ENCODE assay signal across 21 cellular contexts in the genomic region with DNA sequence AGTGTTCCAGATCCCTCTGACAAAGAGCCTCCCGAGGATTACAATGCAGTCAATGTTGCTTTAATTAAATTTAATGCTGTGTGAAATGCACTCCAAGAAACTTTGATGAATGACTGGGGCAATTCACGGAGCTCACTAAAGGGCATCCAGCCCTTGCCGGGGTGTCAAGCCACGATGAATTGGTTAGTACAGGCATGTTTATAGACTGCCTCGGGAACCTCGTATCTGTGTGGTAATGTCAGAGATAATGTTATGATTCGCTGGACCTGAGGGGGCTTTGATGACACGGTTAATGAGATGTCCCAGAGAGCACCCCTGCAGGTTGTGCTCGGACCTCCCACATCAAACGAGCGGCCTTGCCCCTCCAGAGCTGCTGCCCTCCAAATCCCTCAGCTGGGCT.
"Had no signal": no experiment of that assay in that cellular context is flagged by ENCODE, and none has a peak within 500 bp of the region (broad histone marks: within the 10 kb centered on the region; RNA-seq: fewer than 3 reads in every experiment).

No MANE protein-coding gene starts in this region.

- DNase-seq: activated CD4-positive, alpha-beta memory T cell treated with anti-CD3 and anti-CD28 coated beads for 36 hours; activated CD4-positive, alpha-beta T cell treated with anti-CD3 and anti-CD28 coated beads for 48 hours; activated CD4-positive, CD25-positive, alpha-beta regulatory T cell; activated naive CD4-positive, alpha-beta T cell treated with Interleukin-2 at 50 U/mL for 16 hours; activated T-cell treated with anti-CD3 and anti-CD28 coated beads, Interleukin-2, amount 50 U/mL, for 48 hours; effector memory CD4-positive, alpha-beta T cell; head of caudate nucleus; kidney; lower lobe of right lung; mesendoderm; mucosa of descending colon; stimulated activated CD4-positive, alpha-beta T cell treated with anti-CD3 and anti-CD28 coated beads, Interleukin-4, amount 100 ng/mL, for 1 hour; stimulated activated naive CD4-positive, alpha-beta T cell; T-helper 1 cell; testis; trophoblast cell had no signal

- H3K36me3 ChIP-seq: esophagus muscularis mucosa, gastroesophageal sphincter, lower lobe of right lung, vagina had no signal

- H3K36me3 Mint-ChIP-seq: activated CD4-positive, alpha-beta memory T cell treated with anti-CD3 and anti-CD28 coated beads for 36 hours had no signal

- ATAC-seq: gastroesophageal sphincter, left lobe of liver, lower lobe of right lung, mucosa of descending colon had no signal

- H3K4me3 Mint-ChIP-seq: activated CD4-positive, alpha-beta memory T cell treated with anti-CD3 and anti-CD28 coated beads for 36 hours; dendritic cell treated with granulocyte-macrophage colony-stimulating factor and Interleukin-4, amounts not matched to agents 40 ng/mL and 50 ng/mL, for 4 days had no signal

- H3K27ac Mint-ChIP-seq: activated CD4-positive, alpha-beta memory T cell treated with anti-CD3 and anti-CD28 coated beads for 36 hours; dendritic cell treated with granulocyte-macrophage colony-stimulating factor and Interleukin-4, amounts not matched to agents 40 ng/mL and 50 ng/mL, for 4 days had no signal

- H3K27me3 Mint-ChIP-seq: activated CD4-positive, alpha-beta memory T cell treated with anti-CD3 and anti-CD28 coated beads for 36 hours had no signal

- H3K9me3 ChIP-seq: esophagus muscularis mucosa, gastroesophageal sphincter, lower lobe of right lung, mucosa of descending colon, testis, vagina had no signal

- H3K4me1 ChIP-seq: lower lobe of right lung, testis, vagina had no signal

- H3K4me3 ChIP-seq: esophagus muscularis mucosa, gastroesophageal sphincter, lower lobe of right lung, mucosa of descending colon, testis, vagina had no signal

- H3K27me3 ChIP-seq: esophagus muscularis mucosa, gastroesophageal sphincter, testis, vagina had no signal

- H3K27ac ChIP-seq: esophagus muscularis mucosa, gastroesophageal sphincter, lower lobe of right lung, testis, vagina had no signal
